ENCODE assay signal across 1 cellular context in the genomic region with DNA sequence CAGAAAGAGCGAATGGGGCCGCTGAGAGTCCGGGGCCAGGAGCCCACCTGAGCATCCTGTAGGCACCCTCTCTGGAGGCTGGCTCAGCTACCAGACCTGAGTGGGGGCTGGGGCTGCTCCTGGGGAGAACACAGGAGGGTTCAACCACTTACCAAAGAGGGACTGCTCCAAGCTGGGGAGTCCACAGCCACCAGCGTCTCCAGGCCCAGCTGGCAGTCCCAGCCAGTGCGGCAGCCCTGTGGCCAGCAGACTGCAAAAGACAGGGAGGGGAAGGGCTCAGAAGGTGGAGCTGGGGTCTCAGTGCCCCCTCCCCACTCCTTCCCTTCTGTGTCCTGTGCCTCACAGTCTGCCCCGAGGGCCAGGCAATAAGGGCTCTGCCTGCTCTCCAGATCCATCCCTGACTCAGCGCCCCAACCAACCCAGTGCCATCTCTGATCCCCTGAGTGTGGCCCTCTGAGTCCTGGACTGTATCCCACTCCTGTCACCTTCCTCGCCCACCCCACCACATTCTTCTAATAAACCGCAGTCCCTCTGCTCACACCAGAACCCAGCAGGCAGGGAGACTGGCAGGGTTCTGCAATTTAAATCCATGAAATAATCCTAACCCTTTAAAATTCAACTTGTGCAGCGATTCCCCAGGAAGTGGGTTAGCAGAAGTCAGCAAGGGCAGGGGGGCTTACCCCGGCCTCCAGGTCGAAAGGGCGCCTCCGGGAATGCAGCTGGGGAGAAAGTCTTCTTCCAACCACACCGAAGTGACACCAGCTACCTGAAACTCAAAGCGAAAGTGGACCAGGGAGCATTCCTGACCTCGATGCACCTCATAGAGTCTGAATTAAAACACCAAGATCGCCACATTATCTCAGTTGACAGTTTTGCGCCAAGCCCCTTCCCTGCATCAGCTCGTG.
TF ChIP-seq lines count a peak whose summit lies in the region.

No MANE protein-coding gene starts in this region.

TF ChIP-seq in IMR-90, 13 proteins besides CTCF, POLR2A, EP300 and RAD21:
- no peak for TF ChIP-seq SMC3 (IDR thresholded peaks at IDR 0.05; ENCODE audit: low read depth, low read length)
- TF ChIP-seq USF2 (IDR thresholded peaks at IDR 0.05; ENCODE audit: low read depth, low read length): no peak
- no peak for TF ChIP-seq RCOR1 (IDR thresholded peaks at IDR 0.05; ENCODE audit: insufficient replicate concordance, low read length)
- no peak for TF ChIP-seq MAFK (IDR thresholded peaks at IDR 0.05; ENCODE audit: low read depth, low read length)
- TF ChIP-seq CEBPB (IDR thresholded peaks at IDR 0.05; ENCODE audit: low read depth, low read length): no peak
- TF ChIP-seq CHD1 (IDR thresholded peaks at IDR 0.05; ENCODE audit: low read depth, low read length): no peak
- no peak for TF ChIP-seq NFE2L2 (IDR thresholded peaks at IDR 0.05; ENCODE audit: low read depth, low read length)
- TF ChIP-seq FOS (IDR thresholded peaks at IDR 0.05; ENCODE audit: low read depth, low read length): no peak
